Comparison of ENCODE assay signal across 19 cellular contexts in the genomic region with DNA sequence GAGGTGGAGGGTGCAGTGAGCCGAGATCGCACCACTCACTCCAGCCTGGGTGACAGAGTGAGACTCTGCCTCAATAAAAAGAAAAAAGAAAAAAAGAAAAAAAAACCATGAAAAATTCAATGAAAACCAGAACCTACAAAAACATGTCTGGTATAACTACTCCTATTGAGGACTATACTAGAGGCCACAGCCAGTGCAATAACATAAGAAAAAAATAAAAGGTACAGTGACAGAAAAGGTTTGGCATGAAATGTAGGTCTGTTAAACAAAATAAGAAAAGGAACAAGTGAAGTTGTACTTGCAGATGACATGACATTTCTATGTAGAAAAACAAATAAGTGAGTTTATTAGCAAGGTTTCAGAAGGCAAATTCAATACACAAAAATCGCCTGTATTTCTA.
"Had no signal": no experiment of that assay in that cellular context is flagged by ENCODE, and none has a peak within 500 bp of the region (broad histone marks: within the 10 kb centered on the region; RNA-seq: fewer than 3 reads in every experiment).

No MANE protein-coding gene starts in this region.

- FAIRE-seq: RCC 7860 had no signal

- H3K27me3 ChIP-seq: MG63 had no signal

- H3K4me2 ChIP-seq: SK-N-SH had no signal

- DNase-seq: KBM-7, MG63, NCI-H1092, NCI-H1436, NCI-H187, NCI-H2029, NCI-H2081 treated with DMSO at 0.1 percent for 48 hours, NCI-H2171, NCI-H226, NCI-H446, NCI-H510A, NCI-H524 treated with DMSO at 0.1 percent for 48 hours, NCI-H69, NCI-H774, RPMI8226, SHP77, SK-N-SH, SW 1271 had no signal

- H3K4me3 ChIP-seq: MG63 had no signal

- H3K9ac ChIP-seq: SK-N-SH had no signal
